Comparison of ENCODE assay signal across 12 cellular contexts in the genomic region with DNA sequence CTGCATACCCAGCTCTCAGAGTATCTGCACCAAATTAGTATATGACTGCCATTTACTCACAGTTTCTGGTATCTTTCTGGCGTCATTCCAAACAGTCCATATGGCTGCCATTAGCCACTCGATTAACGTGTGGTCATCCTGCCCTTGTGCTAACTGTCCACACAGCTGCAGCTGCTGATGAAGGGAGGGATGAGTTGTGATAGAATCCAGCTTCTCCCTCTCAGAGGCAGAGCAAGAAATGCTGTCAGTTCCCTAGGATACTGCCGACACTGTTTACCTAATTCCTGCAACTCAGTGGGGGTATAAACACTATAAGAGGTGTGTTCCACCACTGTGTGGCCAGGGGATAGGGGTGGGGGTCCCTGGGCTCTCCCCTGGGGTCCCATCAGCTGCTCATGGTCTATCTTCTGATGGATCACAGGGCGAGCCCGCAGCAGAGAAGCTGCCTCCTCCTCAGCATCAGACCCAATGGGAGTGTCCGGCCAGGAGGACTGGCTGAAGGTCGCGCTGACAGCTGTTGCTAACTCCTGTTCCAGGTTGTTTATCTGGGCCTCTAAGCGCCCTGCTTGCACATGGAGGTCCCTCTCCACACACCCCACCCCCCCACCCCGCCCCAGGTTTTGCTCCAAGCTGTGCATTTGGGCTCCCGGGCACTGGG. TPM values are rescaled to one million over a fixed set of nuclear protein-coding genes. Genes with fewer than 3 reads are reported as not detected.
DNase-seq lines count a peak whose midpoint lies in the region; ATAC-seq and TF ChIP-seq lines count a peak whose summit lies in the region.
"Had no signal": no experiment of that assay in that cellular context is flagged by ENCODE, and none has a peak within 500 bp of the region (broad histone marks: within the 10 kb centered on the region; RNA-seq: fewer than 3 reads in every experiment).

No MANE protein-coding gene starts in this region.

- H3K27ac ChIP-seq in heart right ventricle: no peak overlapping the region
- H3K27ac ChIP-seq in stomach smooth muscle (ENCODE audit: low read length): peak overlapping the region; percentile 11

- in situ Hi-C loops in KBM-7 (cut with MboI; ENCODE audit: low pct_unique_long_range_greater_than_20kb, low sequenced_read_pairs): no loop called here

- H3K27me3 ChIP-seq in heart right ventricle: no peaks in the 10 kb centered on the region
- H3K27me3 ChIP-seq in stomach smooth muscle (ENCODE audit: control insufficient read depth in 1 of 2, insufficient read depth in 2 of 2, low read length in 2 of 2): no peaks in the 10 kb centered on the region

- no peak overlapping the region for H3K27ac Mint-ChIP-seq in activated naive CD4-positive, alpha-beta T cell treated with anti-CD3 and anti-CD28 coated beads for 36 hours
- H3K27ac Mint-ChIP-seq: activated naive CD4-positive, alpha-beta T cell treated with anti-CD3 and anti-CD28 coated beads, Interleukin-2, amount 50 U/mL, for 24 hours had no signal

- H3K9me3 ChIP-seq in heart right ventricle (no peaks in the 10 kb centered on the region), stomach smooth muscle (ENCODE audit: control insufficient read depth in 2 of 2, low read length in 2 of 2) (no peaks in the 10 kb centered on the region)

- no peak overlapping the region for H3K4me3 Mint-ChIP-seq in activated naive CD4-positive, alpha-beta T cell treated with anti-CD3 and anti-CD28 coated beads for 36 hours
- H3K4me3 Mint-ChIP-seq: activated naive CD4-positive, alpha-beta T cell treated with anti-CD3 and anti-CD28 coated beads, Interleukin-2, amount 50 U/mL, for 24 hours; neural crest cell had no signal

- no peak overlapping the region for H3K9ac ChIP-seq in stomach smooth muscle (ENCODE audit: low read length in 2 of 2)

- CTCF ChIA-PET in activated naive CD4-positive, alpha-beta T cell treated with anti-CD3 and anti-CD28 coated beads for 36 hours (lab: Charles Lee): no interaction called here

- peaks cover 0 to 30% (median 24%) of the 10 kb centered on the region in 9 donors for H3K4me1 ChIP-seq in heart right ventricle
- H3K4me1 ChIP-seq in stomach smooth muscle (ENCODE audit: control insufficient read depth, insufficient read depth, low read length): peaks cover 22% of the 10 kb centered on the region

- peak; percentile 23 to 51 for DNase-seq in NCI-H2081 (lab: John Stamatoyannopoulos, UW)
- no peak for DNase-seq in NCI-H2081 treated with DMSO at 0.1 percent for 48 hours (lab: John Stamatoyannopoulos, UW)
- DNase-seq in RPMI7951 (ENCODE audit: low read depth): peak; percentile 93
- DNase-seq in heart right ventricle: no peak
- no peak for DNase-seq in HuH-7.5 (ENCODE audit: low spot score)
- no peak for DNase-seq in KBM-7
- no peak for DNase-seq in activated naive CD4-positive, alpha-beta T cell treated with anti-CD3 and anti-CD28 coated beads for 36 hours
- DNase-seq: activated CD4-positive, CD25-positive, alpha-beta regulatory T cell had no signal

- intact Hi-C loops in heart right ventricle (cut with DNase I): no loop called here
- intact Hi-C loops in activated naive CD4-positive, alpha-beta T cell treated with anti-CD3 and anti-CD28 coated beads for 36 hours (cut with micrococcal nuclease): no loop called here

- WGBS in heart right ventricle, 2 donors: 29 to 34% methylated on average over 12 of the region's 12 CpGs

- H3K27me3 Mint-ChIP-seq in activated naive CD4-positive, alpha-beta T cell treated with anti-CD3 and anti-CD28 coated beads for 36 hours (ENCODE audit: low read depth): no peaks in the 10 kb centered on the region
- H3K27me3 Mint-ChIP-seq: activated naive CD4-positive, alpha-beta T cell treated with anti-CD3 and anti-CD28 coated beads, Interleukin-2, amount 50 U/mL, for 24 hours had no signal

- H3K9me3 Mint-ChIP-seq in activated naive CD4-positive, alpha-beta T cell treated with anti-CD3 and anti-CD28 coated beads for 36 hours: no peaks in the 10 kb centered on the region
- H3K9me3 Mint-ChIP-seq: activated naive CD4-positive, alpha-beta T cell treated with anti-CD3 and anti-CD28 coated beads, Interleukin-2, amount 50 U/mL, for 24 hours had no signal

- H3K36me3 ChIP-seq in heart right ventricle: no peaks in the 10 kb centered on the region
- H3K36me3 ChIP-seq in stomach smooth muscle (ENCODE audit: control insufficient read depth in 2 of 2, insufficient read depth in 2 of 2, low read length in 2 of 2): no peaks in the 10 kb centered on the region

- H3K4me3 ChIP-seq in heart right ventricle (peak overlapping the region in 1 of 10 donors; percentile 34), stomach smooth muscle (ENCODE audit: low read length in 2 of 2) (peak overlapping the region; percentile 31 to 75)
- H3K4me3 ChIP-seq: GM12878 had no signal

- H3K4me1 Mint-ChIP-seq in activated naive CD4-positive, alpha-beta T cell treated with anti-CD3 and anti-CD28 coated beads for 36 hours (ENCODE audit: low read depth): no peaks in the 10 kb centered on the region
- H3K4me1 Mint-ChIP-seq: activated naive CD4-positive, alpha-beta T cell treated with anti-CD3 and anti-CD28 coated beads, Interleukin-2, amount 50 U/mL, for 24 hours; neural crest cell had no signal

- ATAC-seq in heart right ventricle: peak; percentile 16 to 63 (median 42)
- ATAC-seq: GM12878 had no signal

- TF ChIP-seq CTCF in heart right ventricle (IDR thresholded peaks at IDR 0.05): no peak

- H3K36me3 Mint-ChIP-seq in activated naive CD4-positive, alpha-beta T cell treated with anti-CD3 and anti-CD28 coated beads for 36 hours (ENCODE audit: low read depth): no peaks in the 10 kb centered on the region

RNA-seq across cellular contexts. Expression of a gene that starts 17.3 kb away (rescaled TPM):
- 6.0 and 8.9 TPM in 2 replicates for total RNA-seq in RPMI7951 (2014; rRNA removed; shearing (Covaris generic))
- 10 to 100 TPM in 4 of 10 donors, 1 to 10 TPM in 6; 6.8 to 18.6 (median 9.8) TPM for total RNA-seq in heart right ventricle
- 10 to 100 TPM in 1 of 2 donors, 1 to 10 TPM in 1; 7.5 to 14.0 TPM for polyA plus RNA-seq in heart right ventricle
- 1 to 10 TPM; 2.7 to 3.0 TPM for total RNA-seq in activated naive CD4-positive, alpha-beta T cell treated with anti-CD3 and anti-CD28 coated beads for 36 hours

RNA-seq across cellular contexts. Expression of a gene that starts 22.1 kb away (rescaled TPM):
- total RNA-seq in RPMI7951 (2014; rRNA removed; shearing (Covaris generic)): 2.5 and 6.5 TPM in 2 replicates
- total RNA-seq in heart right ventricle: 1 to 10 TPM; 1.4 to 4.1 (median 2.2) TPM
- polyA plus RNA-seq in heart right ventricle: 1 to 10 TPM; 1.1 to 1.4 TPM
- total RNA-seq in activated naive CD4-positive, alpha-beta T cell treated with anti-CD3 and anti-CD28 coated beads for 36 hours: 1 to 10 TPM; 1.2 TPM

RNA-seq across cellular contexts. Expression of a gene that starts 22.2 kb away (rescaled TPM):
- not detected in 2 replicates for total RNA-seq in RPMI7951 (2014; rRNA removed; shearing (Covaris generic))
- total RNA-seq in heart right ventricle: not detected
- under 1 TPM; 0.14 to 0.29 TPM for polyA plus RNA-seq in heart right ventricle
- not detected for total RNA-seq in activated naive CD4-positive, alpha-beta T cell treated with anti-CD3 and anti-CD28 coated beads for 36 hours
- total RNA-seq: GM12878 had no signal
- polyA plus RNA-seq: GM12878 had no signal

Comparison
In these comparisons a context has a peak if more than half of its experiments do, and no peak if none do; other contexts are left out.
1. DNase-seq: peak in NCI-H2081 (2 of 2) and RPMI7951 (single experiment); none in NCI-H2081 treated with DMSO at 0.1 percent for 48 hours (single experiment), heart right ventricle (0 of 2), HuH-7.5 (single experiment), KBM-7 (single experiment) and activated naive CD4-positive, alpha-beta T cell treated with anti-CD3 and anti-CD28 coated beads for 36 hours (single experiment).